In the genomic region with DNA sequence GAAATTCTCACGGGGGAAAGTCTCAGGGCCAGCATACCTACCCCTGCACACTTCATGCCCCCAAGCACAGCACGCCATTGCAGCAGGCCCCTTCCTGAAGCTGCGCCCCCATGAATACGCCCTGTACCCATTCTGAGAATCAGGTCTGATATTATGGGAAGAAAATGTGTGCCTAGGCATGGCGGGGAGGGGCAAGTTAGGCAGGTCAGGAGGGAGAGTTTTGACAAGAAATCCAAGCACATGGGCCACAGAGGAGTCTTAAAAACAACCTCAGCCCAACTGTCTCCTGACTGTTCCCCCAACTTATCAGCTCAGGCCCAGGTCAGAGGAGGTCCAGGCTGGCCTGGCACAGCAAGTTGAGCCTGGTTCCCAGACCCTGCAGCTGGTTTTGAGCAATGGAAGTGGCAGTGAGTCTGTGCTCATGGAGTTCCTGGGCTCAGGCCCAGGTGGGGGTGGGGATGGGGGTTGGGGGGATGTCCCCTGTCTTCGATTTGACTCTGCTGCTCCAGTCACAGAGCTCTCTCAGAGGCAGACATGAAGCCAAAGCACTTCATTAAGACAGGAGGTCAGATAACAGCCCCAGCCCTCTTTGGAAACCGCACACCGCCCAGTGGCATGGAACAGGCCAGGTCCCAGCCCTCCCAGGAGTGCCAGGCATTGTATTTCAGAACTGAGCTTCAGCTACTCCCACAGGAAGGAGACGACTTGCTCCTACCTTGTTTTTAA, we compare ENCODE assay signal across 1 cellular context.
TF ChIP-seq lines count a peak whose summit lies in the region.

No MANE protein-coding gene starts in this region.

TF ChIP-seq in HepG2, 621 proteins besides CTCF, POLR2A, EP300 and RAD21:
- TF ChIP-seq ZNF879 (CRISPR knock-in tag; IDR thresholded peaks at IDR 0.05) = no peak
- no peak for TF ChIP-seq KAT2B (IDR thresholded peaks at IDR 0.05; ENCODE audit: borderline replicate concordance, low read depth, low read length)
- TF ChIP-seq, protein P1, sequence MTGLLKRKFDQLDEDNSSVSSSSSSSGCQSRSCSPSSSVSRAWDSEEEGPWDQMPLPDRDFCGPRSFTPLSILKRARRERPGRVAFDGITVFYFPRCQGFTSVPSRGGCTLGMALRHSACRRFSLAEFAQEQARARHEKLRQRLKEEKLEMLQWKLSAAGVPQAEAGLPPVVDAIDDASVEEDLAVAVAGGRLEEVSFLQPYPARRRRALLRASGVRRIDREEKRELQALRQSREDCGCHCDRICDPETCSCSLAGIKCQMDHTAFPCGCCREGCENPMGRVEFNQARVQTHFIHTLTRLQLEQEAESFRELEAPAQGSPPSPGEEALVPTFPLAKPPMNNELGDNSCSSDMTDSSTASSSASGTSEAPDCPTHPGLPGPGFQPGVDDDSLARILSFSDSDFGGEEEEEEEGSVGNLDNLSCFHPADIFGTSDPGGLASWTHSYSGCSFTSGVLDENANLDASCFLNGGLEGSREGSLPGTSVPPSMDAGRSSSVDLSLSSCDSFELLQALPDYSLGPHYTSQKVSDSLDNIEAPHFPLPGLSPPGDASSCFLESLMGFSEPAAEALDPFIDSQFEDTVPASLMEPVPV (CRISPR knock-in tag; IDR thresholded peaks at IDR 0.05) = no peak
- TF ChIP-seq ATRX (CRISPR knock-in tag; IDR thresholded peaks at IDR 0.05; ENCODE audit: borderline replicate concordance) = no peak
- TF ChIP-seq, protein P2, sequence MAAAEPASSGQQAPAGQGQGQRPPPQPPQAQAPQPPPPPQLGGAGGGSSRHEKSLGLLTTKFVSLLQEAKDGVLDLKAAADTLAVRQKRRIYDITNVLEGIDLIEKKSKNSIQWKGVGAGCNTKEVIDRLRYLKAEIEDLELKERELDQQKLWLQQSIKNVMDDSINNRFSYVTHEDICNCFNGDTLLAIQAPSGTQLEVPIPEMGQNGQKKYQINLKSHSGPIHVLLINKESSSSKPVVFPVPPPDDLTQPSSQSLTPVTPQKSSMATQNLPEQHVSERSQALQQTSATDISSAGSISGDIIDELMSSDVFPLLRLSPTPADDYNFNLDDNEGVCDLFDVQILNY (CRISPR knock-in tag; conservative IDR thresholded peaks at IDR 0.05) = no peak
- TF ChIP-seq, protein P3, sequence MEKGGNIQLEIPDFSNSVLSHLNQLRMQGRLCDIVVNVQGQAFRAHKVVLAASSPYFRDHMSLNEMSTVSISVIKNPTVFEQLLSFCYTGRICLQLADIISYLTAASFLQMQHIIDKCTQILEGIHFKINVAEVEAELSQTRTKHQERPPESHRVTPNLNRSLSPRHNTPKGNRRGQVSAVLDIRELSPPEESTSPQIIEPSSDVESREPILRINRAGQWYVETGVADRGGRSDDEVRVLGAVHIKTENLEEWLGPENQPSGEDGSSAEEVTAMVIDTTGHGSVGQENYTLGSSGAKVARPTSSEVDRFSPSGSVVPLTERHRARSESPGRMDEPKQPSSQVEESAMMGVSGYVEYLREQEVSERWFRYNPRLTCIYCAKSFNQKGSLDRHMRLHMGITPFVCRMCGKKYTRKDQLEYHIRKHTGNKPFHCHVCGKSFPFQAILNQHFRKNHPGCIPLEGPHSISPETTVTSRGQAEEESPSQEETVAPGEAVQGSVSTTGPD (CRISPR knock-in tag; IDR thresholded peaks at IDR 0.05) = no peak
- TF ChIP-seq ZNF674 (CRISPR knock-in tag; IDR thresholded peaks at IDR 0.05; ENCODE audit: low read depth) = no peak
- TF ChIP-seq ZNF256 (CRISPR knock-in tag; conservative IDR thresholded peaks at IDR 0.05) = no peak
- TF ChIP-seq, protein P4, sequence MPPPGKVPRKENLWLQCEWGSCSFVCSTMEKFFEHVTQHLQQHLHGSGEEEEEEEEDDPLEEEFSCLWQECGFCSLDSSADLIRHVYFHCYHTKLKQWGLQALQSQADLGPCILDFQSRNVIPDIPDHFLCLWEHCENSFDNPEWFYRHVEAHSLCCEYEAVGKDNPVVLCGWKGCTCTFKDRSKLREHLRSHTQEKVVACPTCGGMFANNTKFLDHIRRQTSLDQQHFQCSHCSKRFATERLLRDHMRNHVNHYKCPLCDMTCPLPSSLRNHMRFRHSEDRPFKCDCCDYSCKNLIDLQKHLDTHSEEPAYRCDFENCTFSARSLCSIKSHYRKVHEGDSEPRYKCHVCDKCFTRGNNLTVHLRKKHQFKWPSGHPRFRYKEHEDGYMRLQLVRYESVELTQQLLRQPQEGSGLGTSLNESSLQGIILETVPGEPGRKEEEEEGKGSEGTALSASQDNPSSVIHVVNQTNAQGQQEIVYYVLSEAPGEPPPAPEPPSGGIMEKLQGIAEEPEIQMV (CRISPR knock-in tag; IDR thresholded peaks at IDR 0.05; ENCODE audit: low read depth) = no peak
- TF ChIP-seq AKAP8 (CRISPR knock-in tag; IDR thresholded peaks at IDR 0.05) = no peak
- TF ChIP-seq JUND (CRISPR knock-in tag; IDR thresholded peaks at IDR 0.05) = no peak
- no peak for TF ChIP-seq HNF4A (CRISPR knock-in tag; IDR thresholded peaks at IDR 0.05)
- no peak for TF ChIP-seq SMARCE1 (IDR thresholded peaks at IDR 0.05; ENCODE audit: borderline replicate concordance)
TF ChIP-seq in HepG2: peak in this region for 0.
